In the genomic region with DNA sequence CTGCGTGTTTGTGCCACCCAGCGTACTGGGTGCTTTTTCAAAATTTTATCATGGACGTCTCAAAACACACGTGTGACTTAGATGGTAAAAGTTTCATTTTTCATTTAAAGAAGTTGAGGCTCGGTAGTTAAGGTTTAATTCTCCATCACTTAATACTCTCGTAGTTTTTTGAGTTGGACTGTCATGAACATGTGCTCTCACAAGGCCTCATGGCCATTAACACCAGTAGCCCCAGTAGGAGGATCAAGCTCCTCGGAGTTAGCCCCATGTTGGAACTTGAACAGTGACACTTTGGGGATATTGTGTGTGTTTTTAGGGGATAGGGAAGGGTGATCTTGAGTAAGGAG, we compare ENCODE assay signal across 8 cellular contexts. TPM values are rescaled to one million over a fixed set of nuclear protein-coding genes. Genes with fewer than 3 reads are reported as not detected.
DNase-seq lines count a peak whose midpoint lies in the region; ATAC-seq and TF ChIP-seq lines count a peak whose summit lies in the region.

No MANE protein-coding gene starts in this region.

- peaks cover 14% of the 10 kb centered on the region for H3K4me1 Mint-ChIP-seq in stimulated activated effector memory CD8-positive, alpha-beta T cell treated with anti-CD3 and anti-CD28 coated beads, Interleukin-12 subunit alpha, Interleukin-12 subunit beta, amount 100 ng/mL, for 72 hours

- H3K9me3 Mint-ChIP-seq in stimulated activated effector memory CD8-positive, alpha-beta T cell treated with anti-CD3 and anti-CD28 coated beads, Interleukin-12 subunit alpha, Interleukin-12 subunit beta, amount 100 ng/mL, for 72 hours, result no peaks in the 10 kb centered on the region

- H3K27ac ChIP-seq in hepatocyte, result peak overlapping the region; percentile 47

- no peaks in the 10 kb centered on the region for H3K9me2 ChIP-seq in hepatocyte (replicated peaks; ENCODE audit: insufficient read depth)

- in situ Hi-C loops in KBM-7 (cut with MboI; ENCODE audit: low pct_unique_long_range_greater_than_20kb, low sequenced_read_pairs), result no loop called here

- H3K79me2 ChIP-seq in hepatocyte, result no peaks in the 10 kb centered on the region

- no peaks in the 10 kb centered on the region for H3K27me3 ChIP-seq in hepatocyte

- H3K36me3 Mint-ChIP-seq in stimulated activated effector memory CD8-positive, alpha-beta T cell treated with anti-CD3 and anti-CD28 coated beads, Interleukin-12 subunit alpha, Interleukin-12 subunit beta, amount 100 ng/mL, for 72 hours, result peaks cover 7% of the 10 kb centered on the region

- H3K36me3 ChIP-seq in hepatocyte (replicated peaks; ENCODE audit: insufficient read depth, low read depth), result no peaks in the 10 kb centered on the region

- no peaks in the 10 kb centered on the region for H3K4me1 ChIP-seq in hepatocyte (ENCODE audit: insufficient read depth)

- DNase-seq in DMS 273 (lab: John Stamatoyannopoulos, UW; ENCODE audit: unreplicated experiment) (peak; percentile 36), DMS 273 treated with DMSO at 0.1 percent for 48 hours (lab: John Stamatoyannopoulos, UW) (no peak), hepatocyte (ENCODE audit: low spot score) (no peak), NCI-H128 (lab: John Stamatoyannopoulos, UW; ENCODE audit: unreplicated experiment) (no peak), KBM-7 (no peak), NOMO-1 treated with DMSO at 0.1 percent for 48 hours (lab: John Stamatoyannopoulos, UW; ENCODE audit: unreplicated experiment) (no peak)
- DNase-seq in stimulated activated effector memory CD8-positive, alpha-beta T cell treated with anti-CD3 and anti-CD28 coated beads, Interleukin-12 subunit alpha, Interleukin-12 subunit beta, amount 100 ng/mL, for 72 hours (ENCODE audit: low spot score in 2 of 2), result no peak

- H3K4me2 ChIP-seq in hepatocyte, result peak overlapping the region; percentile 77

- WGBS in hepatocyte (ENCODE audit: low lambda C conversion rate, missing lambda C conversion rate), result 57% methylated on average over 7 of the region's 7 CpGs

- H2AFZ ChIP-seq in hepatocyte, result peak overlapping the region; percentile 49

- H3K27ac Mint-ChIP-seq in stimulated activated effector memory CD8-positive, alpha-beta T cell treated with anti-CD3 and anti-CD28 coated beads, Interleukin-12 subunit alpha, Interleukin-12 subunit beta, amount 100 ng/mL, for 72 hours, result peak overlapping the region; percentile 98

- H4K20me1 ChIP-seq in hepatocyte (ENCODE audit: insufficient read depth, poor library complexity, severe bottlenecking), result no peaks in the 10 kb centered on the region

- H3K4me3 ChIP-seq in WI38 (ENCODE audit: low read depth, low read length) (peak overlapping the region; percentile 78), hepatocyte (peak overlapping the region; percentile 28)

- no peak for TF ChIP-seq CTCF in WI38 (IDR thresholded peaks at IDR 0.05; ENCODE audit: low read depth, low read length)
- TF ChIP-seq CTCF in hepatocyte (IDR thresholded peaks at IDR 0.05; ENCODE audit: poor library complexity), result no peak

- peak overlapping the region; percentile 89 for H3K4me3 Mint-ChIP-seq in stimulated activated effector memory CD8-positive, alpha-beta T cell treated with anti-CD3 and anti-CD28 coated beads, Interleukin-12 subunit alpha, Interleukin-12 subunit beta, amount 100 ng/mL, for 72 hours

- no peak for ATAC-seq in stimulated activated effector memory CD8-positive, alpha-beta T cell treated with anti-CD3 and anti-CD28 coated beads, Interleukin-12 subunit alpha, Interleukin-12 subunit beta, amount 100 ng/mL, for 72 hours

- H3K9me3 ChIP-seq in hepatocyte (ENCODE audit: low read depth), result no peaks in the 10 kb centered on the region

RNA-seq across cellular contexts. Expression of gene NMUR1, which starts 15.3 kb away (rescaled TPM):
- total RNA-seq in hepatocyte, result 0.33 and 0.48 TPM in 2 replicates
- polyA plus RNA-seq in hepatocyte, result 0.37 TPM in 1 of 2 replicates, not detected in the other

RNA-seq across cellular contexts. Expression of gene NCL, which starts 50.6 kb away (rescaled TPM):
- 137 and 193 TPM in 2 replicates for total RNA-seq in hepatocyte
- 349 and 368 TPM in 2 replicates for polyA plus RNA-seq in hepatocyte
